In genomic region chrX:134909258-134909657, GRCh38 we compare ENCODE assay signal across 1 cellular context.
TF ChIP-seq lines count a peak whose summit lies in the region.

No MANE protein-coding gene starts in this region.

TF ChIP-seq in HepG2, 621 proteins besides CTCF, POLR2A, EP300 and RAD21 (continued from another document):
- TF ChIP-seq SOX13 (IDR thresholded peaks at IDR 0.05) (no peak), SOX13 (CRISPR knock-in tag; conservative IDR thresholded peaks at IDR 0.05 in 1 of 2, IDR thresholded peaks at IDR 0.05 in 1 of 2) (no peak), SMAD3 (CRISPR knock-in tag; IDR thresholded peaks at IDR 0.05) (no peak), ZNF510 (CRISPR knock-in tag; IDR thresholded peaks at IDR 0.05; ENCODE audit: low read depth) (no peak), ZMAT3 (CRISPR knock-in tag; conservative IDR thresholded peaks at IDR 0.05) (no peak), AFF4 (CRISPR knock-in tag; IDR thresholded peaks at IDR 0.05) (no peak), SSRP1 (CRISPR knock-in tag; IDR thresholded peaks at IDR 0.05) (no peak), ZNF136 (CRISPR knock-in tag; IDR thresholded peaks at IDR 0.05; ENCODE audit: low read depth) (no peak), BORCS8-MEF2B (CRISPR knock-in tag; IDR thresholded peaks at IDR 0.05) (no peak), JARID2 (CRISPR knock-in tag; IDR thresholded peaks at IDR 0.05; ENCODE audit: insufficient replicate concordance) (no peak), ARID3A (IDR thresholded peaks at IDR 0.05; ENCODE audit: low read depth, low read length) (no peak), ZNF574 (CRISPR knock-in tag; IDR thresholded peaks at IDR 0.05) (no peak), HINFP (CRISPR knock-in tag; IDR thresholded peaks at IDR 0.05; ENCODE audit: low read depth) (no peak), TFE3 (CRISPR knock-in tag; IDR thresholded peaks at IDR 0.05) (no peak), ZKSCAN5 (CRISPR knock-in tag; IDR thresholded peaks at IDR 0.05) (no peak)
